In the genomic region with DNA sequence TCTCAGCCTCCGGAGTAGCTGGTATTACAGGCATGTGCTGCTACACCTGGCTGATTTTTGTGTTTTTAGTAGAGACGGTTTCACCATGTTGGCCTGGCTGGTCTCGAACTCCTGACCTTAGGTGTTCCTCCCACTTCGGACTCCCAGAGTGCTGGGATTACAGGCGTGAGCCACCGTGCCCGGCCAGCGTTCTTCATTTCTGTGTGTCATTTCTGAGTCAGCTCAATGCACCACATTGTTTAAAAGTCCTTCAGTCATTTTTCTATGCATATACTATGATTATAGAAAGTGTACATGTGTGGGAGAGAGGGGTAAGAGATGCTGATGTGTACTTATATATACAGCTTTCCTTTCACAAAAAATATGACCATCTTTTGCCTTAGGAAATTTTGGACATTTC, we compare ENCODE assay signal across 10 cellular contexts. TPM values are rescaled to one million over a fixed set of nuclear protein-coding genes. Genes with fewer than 3 reads are reported as not detected.
DNase-seq lines count a peak whose midpoint lies in the region; ATAC-seq and TF ChIP-seq lines count a peak whose summit lies in the region.
"Had no signal": no experiment of that assay in that cellular context is flagged by ENCODE, and none has a peak within 500 bp of the region (broad histone marks: within the 10 kb centered on the region; RNA-seq: fewer than 3 reads in every experiment).

No MANE protein-coding gene starts in this region.

- H3K4me3 ChIP-seq in CD8-positive, alpha-beta memory T cell (ENCODE audit: low read length), result no peak overlapping the region

- H3K4me1 Mint-ChIP-seq in CD8-positive, alpha-beta memory T cell, result peaks cover 42 to 74% (median 66%) of the 10 kb centered on the region in 3 donors
- H3K4me1 Mint-ChIP-seq in activated CD8-positive, alpha-beta T cell treated with anti-CD3 and anti-CD28 coated beads for 36 hours (ENCODE audit: low read depth), result peaks cover 42% of the 10 kb centered on the region
- H3K4me1 Mint-ChIP-seq in naive B cell, result peaks cover 55 to 75% (median 68%) of the 10 kb centered on the region in 3 donors

- H3K27ac ChIP-seq in CD8-positive, alpha-beta memory T cell (ENCODE audit: low read depth, low read length), result no peak overlapping the region

- intact Hi-C loops in activated CD8-positive, alpha-beta T cell treated with anti-CD3 and anti-CD28 coated beads for 36 hours (cut with micrococcal nuclease), result loop anchor here (5.0 kb wide), 1 partner anchor 311 kb away; the partner anchor contains the start of genes ATP6V1A and NAA50

- peaks cover 0 to 26% (median 0%) of the 10 kb centered on the region in 3 donors for H3K36me3 Mint-ChIP-seq in CD8-positive, alpha-beta memory T cell
- peaks cover 29% of the 10 kb centered on the region for H3K36me3 Mint-ChIP-seq in activated CD8-positive, alpha-beta T cell treated with anti-CD3 and anti-CD28 coated beads for 36 hours (ENCODE audit: low read depth)
- H3K36me3 Mint-ChIP-seq in naive B cell, result peaks cover 0 to 11% of the 10 kb centered on the region in 2 donors

- peaks cover 18% of the 10 kb centered on the region for H3K4me1 ChIP-seq in CD8-positive, alpha-beta memory T cell (ENCODE audit: insufficient read depth, low read length)

- H3K27ac Mint-ChIP-seq in CD8-positive, alpha-beta memory T cell, result peak overlapping the region in 2 of 8 donors; percentile 11 to 53
- H3K27ac Mint-ChIP-seq in activated CD8-positive, alpha-beta T cell treated with anti-CD3 and anti-CD28 coated beads for 36 hours, result no peak overlapping the region
- peak overlapping the region in 5 of 6 donors; percentile 6 to 99 (median 58) for H3K27ac Mint-ChIP-seq in naive B cell

- peaks cover 0 to 2% (median 0%) of the 10 kb centered on the region in 5 donors for H3K9me3 Mint-ChIP-seq in CD8-positive, alpha-beta memory T cell
- H3K9me3 Mint-ChIP-seq in activated CD8-positive, alpha-beta T cell treated with anti-CD3 and anti-CD28 coated beads for 36 hours, result no peaks in the 10 kb centered on the region
- peaks cover 0 to 3% (median 0%) of the 10 kb centered on the region in 7 donors for H3K9me3 Mint-ChIP-seq in naive B cell

- CTCF ChIA-PET in CD8-positive, alpha-beta memory T cell (lab: Charles Lee), result interaction anchor here (0.5 kb wide), 1 partner anchor 155 kb away, joined by 3 read pairs; no protein-coding TSS in a partner anchor
- CTCF ChIA-PET in activated CD8-positive, alpha-beta T cell treated with anti-CD3 and anti-CD28 coated beads for 36 hours (lab: Charles Lee), result no interaction called here

- H3K27me3 Mint-ChIP-seq in CD8-positive, alpha-beta memory T cell, result no peaks in the 10 kb centered on the region
- no peaks in the 10 kb centered on the region for H3K27me3 Mint-ChIP-seq in activated CD8-positive, alpha-beta T cell treated with anti-CD3 and anti-CD28 coated beads for 36 hours
- no peaks in the 10 kb centered on the region for H3K27me3 Mint-ChIP-seq in naive B cell

- H3K36me3 ChIP-seq in CD8-positive, alpha-beta memory T cell (ENCODE audit: insufficient read depth, low read length), result no peaks in the 10 kb centered on the region

- no peaks in the 10 kb centered on the region for H3K27me3 ChIP-seq in CD8-positive, alpha-beta memory T cell (ENCODE audit: insufficient read depth, low read length, poor library complexity, severe bottlenecking)

- ATAC-seq in activated CD8-positive, alpha-beta T cell treated with anti-CD3 and anti-CD28 coated beads for 36 hours, result no peak
- ATAC-seq in naive B cell (ENCODE audit: low read depth in 2 of 2), result no peak
- no peak for ATAC-seq in HG02938 (IDR thresholded peaks at IDR 0.05; ENCODE audit: unreplicated experiment)
- no peak for ATAC-seq in HG03108 (IDR thresholded peaks at IDR 0.05; ENCODE audit: unreplicated experiment)

- no peaks in the 10 kb centered on the region for H3K9me3 ChIP-seq in CD8-positive, alpha-beta memory T cell (ENCODE audit: low read length)

- DNase-seq in CD8-positive, alpha-beta memory T cell, result no peak
- DNase-seq in HCEC 1CT (peak; percentile 38), naive B cell (no peak), SK-N-DZ (ENCODE audit: low spot score) (no peak)
- DNase-seq in activated CD8-positive, alpha-beta T cell treated with anti-CD3 and anti-CD28 coated beads for 36 hours, result no peak
- DNase-seq: foreskin melanocyte, islet precursor cell, NCI-H1694 had no signal

- TF ChIP-seq CTCF in activated CD8-positive, alpha-beta T cell treated with anti-CD3 and anti-CD28 coated beads for 36 hours (IDR thresholded peaks at IDR 0.05), result no peak

- POLR2A ChIA-PET in CD8-positive, alpha-beta memory T cell (lab: Charles Lee), result no interaction called here
- POLR2A ChIA-PET in activated CD8-positive, alpha-beta T cell treated with anti-CD3 and anti-CD28 coated beads for 36 hours (lab: Charles Lee), result no interaction called here

- peak overlapping the region in 6 of 7 donors; percentile 8 to 99 (median 44) for H3K4me3 Mint-ChIP-seq in CD8-positive, alpha-beta memory T cell
- H3K4me3 Mint-ChIP-seq in activated CD8-positive, alpha-beta T cell treated with anti-CD3 and anti-CD28 coated beads for 36 hours, result peak overlapping the region; percentile 87
- H3K4me3 Mint-ChIP-seq in naive B cell, result peak overlapping the region; percentile 12 to 99 (median 82)

RNA-seq across cellular contexts. Expression of gene QTRT2, which starts 2.1 kb away (rescaled TPM):
- 10 to 100 TPM; 48.0 to 51.3 TPM for total RNA-seq in CD8-positive, alpha-beta memory T cell
- polyA plus RNA-seq in CD8-positive, alpha-beta memory T cell, result 10.8 TPM
- 10 to 100 TPM; 31.6 to 36.8 TPM for total RNA-seq in activated CD8-positive, alpha-beta T cell treated with anti-CD3 and anti-CD28 coated beads for 36 hours
- polyA plus RNA-seq in naive B cell (ENCODE audit: low read depth in 6 of 6), result 10 to 100 TPM; 24.8 to 32.7 (median 31.0) TPM
- 25.7 and 26.4 TPM in 2 replicates for polyA plus RNA-seq in SK-N-DZ (2014; cell fraction: cytosol; rRNA removed)
- 16.2 and 33.0 TPM in 2 replicates for polyA plus RNA-seq in SK-N-DZ (2014; cell fraction: nucleus; rRNA removed)

RNA-seq across cellular contexts. Expression of gene CCDC191, which starts 2.3 kb away (rescaled TPM):
- total RNA-seq in CD8-positive, alpha-beta memory T cell, result 1 to 10 TPM; 1.4 to 1.5 TPM
- 1.2 TPM for polyA plus RNA-seq in CD8-positive, alpha-beta memory T cell
- total RNA-seq in activated CD8-positive, alpha-beta T cell treated with anti-CD3 and anti-CD28 coated beads for 36 hours, result 1 to 10 TPM; 1.5 to 1.7 TPM
- 10 to 100 TPM in 5 of 6 donors, 1 to 10 TPM in 1; 5.9 to 23.8 (median 14.9) TPM for polyA plus RNA-seq in naive B cell (ENCODE audit: low read depth in 6 of 6)
- polyA plus RNA-seq in SK-N-DZ (2014; cell fraction: cytosol; rRNA removed), result 0.31 TPM in 1 of 2 replicates, not detected in the other
- polyA plus RNA-seq in SK-N-DZ (2014; cell fraction: nucleus; rRNA removed), result 1.6 and 2.1 TPM in 2 replicates
